Comparison of ENCODE assay signal across 8 cellular contexts in genomic region chr17:752002-752619, GRCh38. TPM values are rescaled to one million over a fixed set of nuclear protein-coding genes. Genes with fewer than 3 reads are reported as not detected.
DNase-seq lines count a peak whose midpoint lies in the region; ATAC-seq and TF ChIP-seq lines count a peak whose summit lies in the region.

Gene GEMIN4 (minus strand): TSS chr17:752264. CDS start chr17:752142, 122 bp downstream.

- peaks cover 15% of the 10 kb centered on the region for H3K4me1 Mint-ChIP-seq in glutamatergic neuron (ENCODE audit: low read depth, unreplicated experiment)

- peak within 1 kb of the TSS; percentile 92 for H3K9ac ChIP-seq in MM.1S (ENCODE audit: low read length)
- H3K9ac ChIP-seq in SK-N-SH = peak within 1 kb of the TSS; percentile 87

- ATAC-seq in activated naive CD4-positive, alpha-beta T cell treated with anti-CD3 and anti-CD28 coated beads, Interleukin-2, amount 50 U/mL, for 72 hours = peak; percentile 87 to 89

- H3K27ac Mint-ChIP-seq in activated naive CD4-positive, alpha-beta T cell treated with anti-CD3 and anti-CD28 coated beads, Interleukin-2, amount 50 U/mL, for 72 hours = peak within 1 kb of the TSS; percentile 90 to 99
- peak within 1 kb of the TSS; percentile 90 for H3K27ac Mint-ChIP-seq in glutamatergic neuron (ENCODE audit: unreplicated experiment)

- peak; percentile 98 for DNase-seq in GM10248 (ENCODE audit: extremely low spot score)
- DNase-seq in HCEC 1CT = peak; percentile 79
- DNase-seq in MM.1S = peak; percentile 90
- DNase-seq in SK-N-SH = peak; percentile 99
- peak; percentile 96 to 100 for DNase-seq in activated naive CD4-positive, alpha-beta T cell treated with anti-CD3 and anti-CD28 coated beads, Interleukin-2, amount 50 U/mL, for 72 hours (ENCODE audit: low spot score in 2 of 2)
- DNase-seq in glutamatergic neuron = peak; percentile 97
- DNase-seq in osteoblast (ENCODE audit: insufficient read length, low spot score, missing footprints) = peak; percentile 99
- peak; percentile 95 for DNase-seq in testis

- intact Hi-C loops in testis (cut with DNase I; ENCODE audit: low total_unique reads) = no loop called here

- H3K27me3 Mint-ChIP-seq in glutamatergic neuron (ENCODE audit: unreplicated experiment) = peaks cover 15% of the 10 kb centered on the region

- no peak within 1 kb of the TSS; the same call in 1 of the 2 replicates for H3K27ac ChIP-seq in MM.1S (ENCODE audit: low read length)
- peak within 1 kb of the TSS in 1 of 2 experiments; percentile 62; a peak in 1 of 4 replicates for H3K27ac ChIP-seq in SK-N-SH (ENCODE audit: low read depth in 2 of 2, low read length in 1 of 2)
- H3K27ac ChIP-seq in osteoblast (ENCODE audit: low read depth, low read length) = peak within 1 kb of the TSS; percentile 73
- peak within 1 kb of the TSS; percentile 63 to 88 for H3K27ac ChIP-seq in testis

- H3F3A ChIP-seq in MM.1S (ENCODE audit: insufficient read depth, low read length) (0 out of 2 replicates have a peak, but pooled peaks cover 5% of the 10 kb centered on the region), SK-N-SH (replicated peaks; ENCODE audit: insufficient read depth) (peaks cover 25% of the 10 kb centered on the region)

- H3K4me2 ChIP-seq in MM.1S (ENCODE audit: low read depth, low read length) (peak within 1 kb of the TSS; percentile 85), SK-N-SH (peak within 1 kb of the TSS; percentile 95), osteoblast (ENCODE audit: insufficient read depth, low read length) (peak within 1 kb of the TSS; percentile 91)

- H3K36me3 ChIP-seq in MM.1S (replicated peaks; ENCODE audit: insufficient read depth, low read length) (peaks cover 1% of the 10 kb centered on the region), SK-N-SH (replicated peaks in 1 of 2; ENCODE audit: control insufficient read depth in 1 of 2, insufficient read depth in 2 of 2, low read length in 1 of 2) (peaks cover 11 to 17% of the 10 kb centered on the region in 2 experiments), osteoblast (ENCODE audit: insufficient read depth, low read length) (peaks cover 7% of the 10 kb centered on the region), testis (ENCODE audit: low read depth, missing control alignments) (no peaks in the 10 kb centered on the region)

- TF ChIP-seq POLR2A in testis (IDR thresholded peaks at IDR 0.05) = peak; percentile 35

- H3K4me1 ChIP-seq in MM.1S (ENCODE audit: low read length) (peaks cover 7% of the 10 kb centered on the region; the same call in 1 of the 2 replicates), SK-N-SH (ENCODE audit: control insufficient read depth in 1 of 2, insufficient read depth in 2 of 2, low read depth in 1 of 2, low read length in 1 of 2) (peaks cover 5 to 18% of the 10 kb centered on the region in 2 experiments; a peak in 2 of 4 replicates), osteoblast (ENCODE audit: insufficient read depth, low read length) (peaks cover 12% of the 10 kb centered on the region), testis (peaks cover 12% of the 10 kb centered on the region)

- no peak for TF ChIP-seq EP300 in SK-N-SH (IDR thresholded peaks at IDR 0.05; ENCODE audit: borderline replicate concordance in 1 of 2, low read depth in 1 of 2, low read length in 1 of 2)

- H3K9me3 ChIP-seq in MM.1S (replicated peaks; ENCODE audit: insufficient read depth, low read length) (no peaks in the 10 kb centered on the region), SK-N-SH (no peaks in the 10 kb centered on the region), osteoblast (ENCODE audit: low read depth, low read length) (no peaks in the 10 kb centered on the region), testis (no peaks in the 10 kb centered on the region)

- H3K9me2 ChIP-seq in MM.1S (replicated peaks; ENCODE audit: insufficient read depth, low read length) = no peaks in the 10 kb centered on the region
- no peaks in the 10 kb centered on the region for H3K9me2 ChIP-seq in SK-N-SH

- H3K27me3 ChIP-seq in MM.1S (replicated peaks; ENCODE audit: insufficient read depth, low read length) (no peaks in the 10 kb centered on the region), SK-N-SH (ENCODE audit: insufficient read depth) (no peaks in the 10 kb centered on the region), osteoblast (ENCODE audit: insufficient read depth, low read length) (no peaks in the 10 kb centered on the region), testis (no peaks in the 10 kb centered on the region)

- H3K36me3 Mint-ChIP-seq in activated naive CD4-positive, alpha-beta T cell treated with anti-CD3 and anti-CD28 coated beads, Interleukin-2, amount 50 U/mL, for 72 hours = peaks cover 15 to 51% of the 10 kb centered on the region in 2 donors
- peaks cover 13% of the 10 kb centered on the region for H3K36me3 Mint-ChIP-seq in glutamatergic neuron (ENCODE audit: unreplicated experiment)

- TF ChIP-seq CTCF in GM10248 (IDR thresholded peaks at IDR 0.05; ENCODE audit: control extremely low read depth, extremely low read depth, low read depth, missing control alignments) (peak; percentile 98), MM.1S (IDR thresholded peaks at IDR 0.05; ENCODE audit: low read length) (peak; percentile 75), SK-N-SH (IDR thresholded peaks at IDR 0.05) (peak; percentile 87), glutamatergic neuron (IDR thresholded peaks at IDR 0.05; ENCODE audit: partially characterized antibody, unreplicated experiment) (peak; percentile 91), osteoblast (IDR thresholded peaks at IDR 0.05; ENCODE audit: extremely low read depth, low read depth, low read length) (peak; percentile 77), testis (IDR thresholded peaks at IDR 0.05) (peak; percentile 87 to 97 (median 91))

- H4K20me1 ChIP-seq in MM.1S (ENCODE audit: insufficient read depth, low read length) (no peaks in the 10 kb centered on the region), SK-N-SH (ENCODE audit: insufficient read depth) (no peaks in the 10 kb centered on the region), osteoblast (ENCODE audit: insufficient read depth, low read length) (peaks cover 8% of the 10 kb centered on the region)

- POLR2A ChIA-PET in GM10248 (lab: Yijun Ruan, JAX) = no interaction called here
- POLR2A ChIA-PET in SK-N-SH (lab: Yijun Ruan, JAX) = interaction anchor here (0.8 to 1.0 kb wide), 2 partner anchors 19 to 30 kb away, joined by 3 to 4 read pairs; partner anchors contain the start of genes GLOD4 and MRM3

- peak; percentile 46 for TF ChIP-seq RAD21 in SK-N-SH (IDR thresholded peaks at IDR 0.05; ENCODE audit: low read length)

- H2AFZ ChIP-seq in MM.1S (ENCODE audit: low read length) (peak within 1 kb of the TSS; percentile 99), SK-N-SH (ENCODE audit: low read depth) (peak within 1 kb of the TSS; percentile 95; the same call in 1 of the 2 replicates), osteoblast (ENCODE audit: low read length) (peak within 1 kb of the TSS; percentile 84)

- H3K79me2 ChIP-seq in MM.1S (ENCODE audit: low read length) (peaks cover 43% of the 10 kb centered on the region), SK-N-SH (ENCODE audit: insufficient read depth) (peaks cover 33% of the 10 kb centered on the region), osteoblast (ENCODE audit: insufficient read depth, low read length) (peaks cover 44% of the 10 kb centered on the region)

- CTCF ChIA-PET in GM10248 (lab: Yijun Ruan, JAX) (interaction anchor here (0.8 to 2.0 kb wide), 18 partner anchors 8 to 340 kb away, joined by 3 to 10 read pairs (median 3); partner anchors contain the start of genes GLOD4, MRM3 and TIMM22), SK-N-SH (lab: Yijun Ruan, JAX) (interaction anchor here (0.7 to 2.5 kb wide), 15 partner anchors 9 to 340 kb away, joined by 3 to 13 read pairs (median 4); partner anchors contain the start of genes GLOD4, MRM3, TIMM22 and VPS53)

- 0% methylated on average over 10 of the region's 87 CpGs for WGBS in SK-N-SH (ENCODE audit: low lambda C conversion rate)
- 1% methylated on average over 36 of the region's 87 CpGs; no CpG with 5 or more reads in 1 of the 2 donors for WGBS in testis, 2 donors

- H3K4me3 ChIP-seq in MM.1S (ENCODE audit: low read length) (peak within 1 kb of the TSS; percentile 65), SK-N-SH (ENCODE audit: low read depth in 2 of 2, low read length in 1 of 2) (peak within 1 kb of the TSS; percentile 77 to 84), osteoblast (ENCODE audit: insufficient read depth, low read length) (peak within 1 kb of the TSS; percentile 83), testis (peak within 1 kb of the TSS; percentile 84 to 89)

- peak within 1 kb of the TSS; percentile 95 for H3K4me3 Mint-ChIP-seq in glutamatergic neuron (ENCODE audit: unreplicated experiment)

- peaks cover 0 to 22% of the 10 kb centered on the region in 2 donors for H3K9me3 Mint-ChIP-seq in activated naive CD4-positive, alpha-beta T cell treated with anti-CD3 and anti-CD28 coated beads, Interleukin-2, amount 50 U/mL, for 72 hours
- H3K9me3 Mint-ChIP-seq in glutamatergic neuron (ENCODE audit: unreplicated experiment) = peaks cover 21% of the 10 kb centered on the region

TF ChIP-seq in SK-N-SH, 30 proteins besides CTCF, POLR2A, EP300 and RAD21 (continues in another document):
- TF ChIP-seq TAF1 (IDR thresholded peaks at IDR 0.05; ENCODE audit: borderline replicate concordance, low read depth, low read length) = peak; percentile 58; the same call in 1 of the 2 replicates
- TF ChIP-seq FOXM1 (IDR thresholded peaks at IDR 0.05; ENCODE audit: low read depth) = no peak
- TF ChIP-seq MEF2A (IDR thresholded peaks at IDR 0.05; ENCODE audit: borderline replicate concordance, low read depth) = no peak
- TF ChIP-seq NRF1 (IDR thresholded peaks at IDR 0.05; ENCODE audit: low read depth, low read length) = peak; percentile 80
- no peak for TF ChIP-seq YY1 (IDR thresholded peaks at IDR 0.05; ENCODE audit: low read depth)
- peak; percentile 67 for TF ChIP-seq ELF1 (IDR thresholded peaks at IDR 0.05)
- TF ChIP-seq USF2 (IDR thresholded peaks at IDR 0.05; ENCODE audit: borderline replicate concordance, low read depth, low read length) = no peak
- TF ChIP-seq RXRA (IDR thresholded peaks at IDR 0.05; ENCODE audit: borderline replicate concordance, low read depth) = no peak
- peak; percentile 74 for TF ChIP-seq MXI1 (IDR thresholded peaks at IDR 0.05; ENCODE audit: low read depth, low read length)

RNA-seq across cellular contexts. Expression of gene GEMIN4, which starts in this region (rescaled TPM):
- polyA plus RNA-seq in SK-N-SH (2012; rRNA removed) (10.7 and 12.5 TPM in 2 replicates), testis (ENCODE audit: insufficient read depth, low read depth, low replicate concordance) (149 TPM)
- polyA plus RNA-seq in SK-N-SH (2012; cell fraction: cytosol; rRNA removed) = 5.6 and 8.4 TPM in 2 replicates
- 13.3 and 15.9 TPM in 2 replicates for polyA plus RNA-seq in SK-N-SH (2012; cell fraction: nucleus; rRNA removed)
- 10 to 100 TPM; 25.1 to 48.7 TPM for total RNA-seq in activated naive CD4-positive, alpha-beta T cell treated with anti-CD3 and anti-CD28 coated beads, Interleukin-2, amount 50 U/mL, for 72 hours
- total RNA-seq in glutamatergic neuron (ENCODE audit: unreplicated experiment) (19.9 TPM), osteoblast (8.7 and 9.7 TPM in 2 replicates), testis (10 to 100 TPM; 64.2 to 77.4 TPM)
